Comparison of ENCODE assay signal across 10 cellular contexts in the genomic region with DNA sequence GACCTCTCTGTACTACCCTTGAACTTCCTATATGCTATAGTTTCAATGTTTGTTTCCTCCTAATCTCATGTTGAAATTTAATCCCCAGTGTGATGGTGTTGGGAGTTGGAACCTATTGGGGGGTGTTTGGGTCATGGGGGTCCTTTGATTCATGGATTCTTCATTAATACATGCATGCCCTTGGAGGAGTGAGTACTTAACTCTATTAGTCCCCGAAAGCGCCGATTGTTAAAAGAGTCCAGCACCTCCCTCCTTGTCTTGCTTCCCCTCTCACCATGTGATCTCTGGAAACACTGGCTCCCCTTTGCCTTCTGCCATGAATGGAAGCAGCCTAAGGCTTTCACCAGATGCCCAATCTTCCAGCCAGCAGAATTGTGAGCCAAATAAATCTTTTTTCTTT. TPM values are rescaled to one million over a fixed set of nuclear protein-coding genes. Genes with fewer than 3 reads are reported as not detected.
"Had no signal": no experiment of that assay in that cellular context is flagged by ENCODE, and none has a peak within 500 bp of the region (broad histone marks: within the 10 kb centered on the region; RNA-seq: fewer than 3 reads in every experiment).

No MANE protein-coding gene starts in this region.

- DNase-seq: KG1; NCI-H1048; NK-92 treated with Interleukin-12 subunit alpha and Interleukin-12 subunit beta, amount 100 ng/mL, for 24 hours; SIG-M5 had no signal

RNA-seq across cellular contexts. Expression of a gene that starts 31.7 kb away (rescaled TPM):
- total RNA-seq: K562, M059J, PC-3, Peyer's patch, SJCRH30, SK-MEL-5 had no signal
